Comparison of ENCODE assay signal across 1 cellular context in the genomic region with DNA sequence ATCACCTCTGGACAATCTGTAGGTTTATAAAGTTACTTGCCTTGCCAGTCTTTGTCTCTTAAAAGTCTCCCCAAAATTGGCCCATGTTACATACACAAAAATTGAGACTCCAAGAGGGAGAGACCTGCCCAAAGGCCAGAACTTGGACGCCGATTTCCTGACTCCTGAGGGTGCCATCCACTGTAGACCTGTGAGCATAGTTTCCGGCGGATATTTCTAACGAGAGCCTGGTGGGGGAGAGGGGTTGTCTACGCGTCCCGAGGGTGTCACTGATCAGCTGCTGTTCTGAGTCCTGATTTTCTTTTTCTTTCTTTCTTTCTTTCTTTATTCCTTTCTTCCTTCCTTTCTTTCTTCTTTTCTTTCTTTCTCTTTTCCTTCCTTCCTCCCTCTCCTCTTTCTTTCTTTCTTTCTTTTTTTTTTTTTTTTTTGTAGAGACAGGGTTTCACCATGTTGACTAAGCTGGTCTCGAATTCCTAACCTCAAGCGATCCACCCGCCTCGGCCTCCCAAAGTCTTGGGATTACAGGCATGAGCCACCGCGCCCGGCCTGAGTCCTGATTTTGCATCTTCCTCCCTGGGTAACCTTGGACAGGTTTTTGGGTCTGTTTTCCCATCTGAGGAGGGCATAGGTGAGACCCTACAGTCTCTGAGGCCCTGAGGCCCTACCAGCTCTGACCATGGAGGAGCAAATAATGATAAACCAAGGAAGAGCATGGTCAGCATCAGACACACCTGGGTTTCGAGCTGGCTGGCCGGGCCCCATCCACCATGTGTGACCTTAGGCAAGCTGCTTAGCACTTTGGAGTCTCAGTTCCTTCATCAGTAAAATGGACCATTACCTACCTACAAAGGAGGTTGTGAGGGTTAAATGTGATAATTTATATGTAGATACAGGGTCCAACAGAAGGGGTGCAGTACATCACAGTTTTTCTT.
A peak's percentile ranks its signal among the peaks of the same experiment; 100 is the strongest.
TF ChIP-seq lines count a peak whose summit lies in the region.

No MANE protein-coding gene starts in this region.

TF ChIP-seq in A549, 52 proteins besides CTCF, POLR2A, EP300 and RAD21 (continued from another document):
- 0 out of 2 replicates have a peak, but pooled peaks have one; percentile 38 for TF ChIP-seq CHD4 (IDR thresholded peaks at IDR 0.05; ENCODE audit: borderline replicate concordance)
TF ChIP-seq in A549: peak in this region for 1.
